22 cellular contexts compared by ENCODE assay signal in genomic region chr1:53592985-53593757, GRCh38.
DNase-seq lines count a peak whose midpoint lies in the region; ATAC-seq, FAIRE-seq and TF ChIP-seq lines count a peak whose summit lies in the region.
"Had no signal": no experiment of that assay in that cellular context is flagged by ENCODE, and none has a peak within 500 bp of the region (broad histone marks: within the 10 kb centered on the region; RNA-seq: fewer than 3 reads in every experiment).

No MANE protein-coding gene starts in this region.

- H3K9me2 ChIP-seq in HCT116 (ENCODE audit: insufficient read depth), result no peaks in the 10 kb centered on the region

- H3K9me3 Mint-ChIP-seq in chondrocyte (ENCODE audit: low read depth), result no peaks in the 10 kb centered on the region
- H3K9me3 Mint-ChIP-seq: HFFc6; neural crest cell; T-helper 2 cell treated with Interferon-gamma antibody and Interleukin-4, amounts not matched to agents 5 μg/mL and 100 μg/mL, for 36 hours had no signal

- H3K9me3 ChIP-seq in HCT116 (ENCODE audit: control insufficient read depth in 1 of 2, insufficient read depth in 1 of 2, low read depth in 1 of 2, low read length in 2 of 2), result no peaks in the 10 kb centered on the region
- H3K9me3 ChIP-seq in neuronal stem cell (replicated peaks in 1 of 2; ENCODE audit: control insufficient read depth in 2 of 2, insufficient read depth in 1 of 2, low read depth in 1 of 2, low read length in 2 of 2), result no peaks in the 10 kb centered on the region
- no peaks in the 10 kb centered on the region for H3K9me3 ChIP-seq in ovary
- no peaks in the 10 kb centered on the region for H3K9me3 ChIP-seq in small intestine (ENCODE audit: control insufficient read depth, low read depth)
- H3K9me3 ChIP-seq: breast epithelium, gastrocnemius medialis, lower lobe of right lung, tibial artery had no signal

- peak overlapping the region; percentile 23 for H2AK5ac ChIP-seq in neuronal stem cell (ENCODE audit: low read depth, low read length)

- no peaks in the 10 kb centered on the region for H4K20me1 ChIP-seq in HCT116 (ENCODE audit: insufficient read depth)

- H3K4me3 ChIP-seq in HCT116 (replicated peaks in 1 of 2; ENCODE audit: low read depth in 1 of 2, low read length in 2 of 2), result no peak overlapping the region
- H3K4me3 ChIP-seq in neuronal stem cell (ENCODE audit: low read length in 2 of 2), result peak overlapping the region in 1 of 2 donors; percentile 29
- no peak overlapping the region for H3K4me3 ChIP-seq in ovary
- H3K4me3 ChIP-seq in small intestine (ENCODE audit: low read depth in 1 of 2, low read length in 2 of 2), result no peak overlapping the region
- H3K4me3 ChIP-seq: breast epithelium, gastrocnemius medialis, lower lobe of right lung, tibial artery had no signal

- peak overlapping the region; percentile 19 for H3K27ac Mint-ChIP-seq in chondrocyte (ENCODE audit: unreplicated experiment)
- H3K27ac Mint-ChIP-seq: HFFc6; T-helper 2 cell treated with Interferon-gamma antibody and Interleukin-4, amounts not matched to agents 5 μg/mL and 100 μg/mL, for 36 hours had no signal

- H2BK12ac ChIP-seq in neuronal stem cell (ENCODE audit: low read length), result no peak overlapping the region

- H3K23ac ChIP-seq in neuronal stem cell (ENCODE audit: low read depth, low read length, poor library complexity), result peak overlapping the region; percentile 2

- H3K27me3 Mint-ChIP-seq in chondrocyte (ENCODE audit: low read depth), result no peaks in the 10 kb centered on the region

- FAIRE-seq in small intestine (lab: Jason Lieb, UNC), result no peak
- FAIRE-seq: colon, GM12891 had no signal

- peak; percentile 21; the same call in 1 of the 2 replicates for ATAC-seq in HCT116
- no peak for ATAC-seq in GM18870 (IDR thresholded peaks at IDR 0.05; ENCODE audit: unreplicated experiment)

- BruUV-seq in HCT116 (replicated peaks; lab: Mats Ljungman, UMichigan), result no TSS peak

- H3K18ac ChIP-seq in neuronal stem cell (ENCODE audit: low read length), result peak overlapping the region; percentile 68

- WGBS in neuronal stem cell (ENCODE audit: extremely low coverage in 2 of 2, insufficient read length in 2 of 2, insufficient replicate concordance in 1 of 2), 2 donors, result no CpG with 5 or more reads among the region's 14 CpGs
- WGBS in ovary, 3 donors, result 85 to 88% (median 86%) methylated on average over 13 to 14 of the region's 14 CpGs
- 89 to 91% (median 90%) methylated on average over 14 of the region's 14 CpGs for WGBS in small intestine, 3 donors

- no peaks in the 10 kb centered on the region for H3K79me2 ChIP-seq in HCT116 (ENCODE audit: insufficient read depth, low read length)

- no peak overlapping the region for H3K4me2 ChIP-seq in HCT116 (ENCODE audit: low read length)
- no peak overlapping the region for H3K4me2 ChIP-seq in neuronal stem cell (ENCODE audit: insufficient read depth, low read length, poor library complexity, severe bottlenecking)

- CTCF ChIA-PET in HCT116 (lab: Charles Lee), result interaction anchor here (1.1 kb wide), 1 partner anchor 89 kb away, joined by 5 read pairs; no protein-coding TSS in a partner anchor

- H2BK15ac ChIP-seq in neuronal stem cell (ENCODE audit: low read length), result peak overlapping the region; percentile 6

- intact Hi-C loops in HCT116 (cut with micrococcal nuclease) (no loop called here), ovary (cut with DNase I) (no loop called here)

- H3K14ac ChIP-seq in neuronal stem cell (ENCODE audit: low read length), result peak overlapping the region; percentile 13

- no peak overlapping the region for H4K8ac ChIP-seq in neuronal stem cell (ENCODE audit: low read depth, low read length)

- H3K4me1 ChIP-seq in HCT116 (ENCODE audit: control insufficient read depth in 1 of 2, insufficient read depth in 2 of 2, low read length in 2 of 2) (peaks cover 0 to 3% of the 10 kb centered on the region in 2 experiments; a peak in 1 of 4 replicates), neuronal stem cell (ENCODE audit: control insufficient read depth in 2 of 2, insufficient read depth in 1 of 2, low read depth in 1 of 2, low read length in 2 of 2) (peaks cover 0 to 11% of the 10 kb centered on the region in 2 donors), ovary (ENCODE audit: insufficient read depth) (peaks cover 2% of the 10 kb centered on the region), small intestine (ENCODE audit: control insufficient read depth in 2 of 2, insufficient read depth in 1 of 2, low read depth in 1 of 2, low read length in 1 of 2) (no peaks in the 10 kb centered on the region)
- H3K4me1 ChIP-seq: breast epithelium, gastrocnemius medialis had no signal

- H3K27me3 ChIP-seq in HCT116 (ENCODE audit: insufficient read depth, low read length) (no peaks in the 10 kb centered on the region), neuronal stem cell (ENCODE audit: control insufficient read depth in 3 of 3, insufficient read depth in 3 of 3, low read depth in 1 of 3, low read length in 3 of 3) (peaks cover 0 to 17% (median 3%) of the 10 kb centered on the region in 3 experiments), ovary (no peaks in the 10 kb centered on the region), small intestine (ENCODE audit: control insufficient read depth in 2 of 2, insufficient read depth in 2 of 2, low read length in 2 of 2) (no peaks in the 10 kb centered on the region)
- H3K27me3 ChIP-seq: breast epithelium, gastrocnemius medialis had no signal

- no peak for TF ChIP-seq RAD21 in HCT116 (IDR thresholded peaks at IDR 0.05; ENCODE audit: low read depth)

- RAD21 ChIA-PET in HCT116 (lab: Charles Lee; ENCODE audit: low non-redundant PET in 1 of 2, low total read pairs in 2 of 2, uncharacterized antibody in 2 of 2, unreplicated experiment in 2 of 2), result no interaction called here

- H2BK120ac ChIP-seq in neuronal stem cell (ENCODE audit: low read depth, low read length), result no peak overlapping the region

- H3K4me1 Mint-ChIP-seq in chondrocyte (ENCODE audit: low read depth), result peaks cover 28% of the 10 kb centered on the region

- H3K36me3 Mint-ChIP-seq in chondrocyte (ENCODE audit: low read depth), result peaks cover 13% of the 10 kb centered on the region

- DNase-seq in HCT116 (ENCODE audit: low read depth, low spot score) (no peak), chondrocyte (ENCODE audit: low spot score) (peak; percentile 58), neuronal stem cell (ENCODE audit: low spot score) (no peak), ovary (no peak), GM13976 (ENCODE audit: low spot score) (no peak), small intestine (no peak)
- DNase-seq: activated CD8-positive, alpha-beta memory T cell treated with anti-CD3 and anti-CD28 coated beads for 24 hours; gastrocnemius medialis; NCI-H1048; NCI-H2107; NCI-H446 treated with DMSO at 0.1 percent for 48 hours; stimulated activated CD4-positive, alpha-beta T cell treated with anti-CD3 and anti-CD28 coated beads, Interleukin-4, amount 100 ng/mL, for 24 hours had no signal

- peak overlapping the region; percentile 60 for H3K4ac ChIP-seq in neuronal stem cell (ENCODE audit: low read length)

- TF ChIP-seq EP300 in ovary (IDR thresholded peaks at IDR 0.05), result no peak

- peak; percentile 26 for TF ChIP-seq CTCF in 22Rv1 (IDR thresholded peaks at IDR 0.05)
- no peak for TF ChIP-seq CTCF in HCT116 (IDR thresholded peaks at IDR 0.05 in 2 of 3, conservative IDR thresholded peaks at IDR 0.05 in 1 of 3; ENCODE audit: borderline replicate concordance in 1 of 3, insufficient read depth in 1 of 3, low read depth in 2 of 3, low read length in 2 of 3)
- no peak for TF ChIP-seq CTCF in chondrocyte (IDR thresholded peaks at IDR 0.05)
- TF ChIP-seq CTCF in ovary (IDR thresholded peaks at IDR 0.05), result no peak
- no peak for TF ChIP-seq CTCF in GM13976 (IDR thresholded peaks at IDR 0.05; ENCODE audit: borderline replicate concordance, control extremely low read depth, extremely low read depth, insufficient read depth, missing control alignments)

- no peak overlapping the region for H3K27ac ChIP-seq in 22Rv1
- H3K27ac ChIP-seq in HCT116 (ENCODE audit: low read depth, low read length), result no peak overlapping the region
- H3K27ac ChIP-seq in neuronal stem cell (replicated peaks; ENCODE audit: low read length), result no peak overlapping the region
- no peak overlapping the region for H3K27ac ChIP-seq in ovary
- H3K27ac ChIP-seq in small intestine (ENCODE audit: low read depth in 1 of 2, low read length in 1 of 2), result no peak overlapping the region
- H3K27ac ChIP-seq: gastrocnemius medialis, lower lobe of right lung had no signal

- POLR2A ChIA-PET in HCT116 (lab: Charles Lee), result no interaction called here

- in situ Hi-C loops in GM13976 (cut with MboI; ENCODE audit: low sequenced_read_pairs, unreplicated experiment), result no loop called here

- no peak overlapping the region for H4K91ac ChIP-seq in neuronal stem cell (ENCODE audit: low read depth, low read length, poor library complexity)

- no peaks in the 10 kb centered on the region for H3K79me1 ChIP-seq in neuronal stem cell (ENCODE audit: low read depth, low read length)

- H2BK5ac ChIP-seq in neuronal stem cell (ENCODE audit: low read length), result peak overlapping the region; percentile 67

- H3K4me3 Mint-ChIP-seq in chondrocyte (ENCODE audit: unreplicated experiment), result no peak overlapping the region
- H3K4me3 Mint-ChIP-seq: HFFc6; neural crest cell; T-helper 2 cell treated with Interferon-gamma antibody and Interleukin-4, amounts not matched to agents 5 μg/mL and 100 μg/mL, for 36 hours had no signal

- H3K36me3 ChIP-seq in HCT116 (ENCODE audit: control insufficient read depth in 1 of 2, insufficient read depth in 2 of 2, low read length in 2 of 2) (no peaks in the 10 kb centered on the region), neuronal stem cell (replicated peaks in 1 of 2; ENCODE audit: control insufficient read depth in 2 of 2, insufficient read depth in 2 of 2, low read length in 2 of 2) (no peaks in the 10 kb centered on the region), ovary (no peaks in the 10 kb centered on the region), small intestine (ENCODE audit: control insufficient read depth in 2 of 2, insufficient read depth in 2 of 2, low read length in 2 of 2) (no peaks in the 10 kb centered on the region)
- H3K36me3 ChIP-seq: breast epithelium, gastrocnemius medialis, lower lobe of right lung, tibial artery had no signal

- H3K9ac ChIP-seq in HCT116 (ENCODE audit: low read length) (no peak overlapping the region), neuronal stem cell (ENCODE audit: low read depth, low read length, poor library complexity) (no peak overlapping the region)

- H2AFZ ChIP-seq in HCT116 (ENCODE audit: low read depth, low read length, poor library complexity, severe bottlenecking) (no peak overlapping the region), neuronal stem cell (ENCODE audit: low read length) (no peak overlapping the region)

- no peak for TF ChIP-seq POLR2A in HCT116 (IDR thresholded peaks at IDR 0.05; ENCODE audit: borderline replicate concordance, extremely low read depth, insufficient read depth, insufficient read length)
- no peak for TF ChIP-seq POLR2A in ovary (IDR thresholded peaks at IDR 0.05)

TF ChIP-seq in HCT116, 20 proteins besides CTCF, POLR2A, EP300 and RAD21 (continues in another document):
- TF ChIP-seq TCF7L2 (IDR thresholded peaks at IDR 0.05; ENCODE audit: borderline replicate concordance, extremely low read depth, insufficient read depth, insufficient read length) (no peak), ZNF274 (IDR thresholded peaks at IDR 0.05; ENCODE audit: low read depth, low read length) (no peak)
